In genomic region chr15:74322558-74323180, GRCh38 we compare ENCODE assay signal across 9 cellular contexts. TPM values are rescaled to one million over a fixed set of nuclear protein-coding genes. Genes with fewer than 3 reads are reported as not detected.
DNase-seq lines count a peak whose midpoint lies in the region; ATAC-seq, FAIRE-seq and TF ChIP-seq lines count a peak whose summit lies in the region.
"Had no signal": no experiment of that assay in that cellular context is flagged by ENCODE, and none has a peak within 500 bp of the region (broad histone marks: within the 10 kb centered on the region; RNA-seq: fewer than 3 reads in every experiment).

No MANE protein-coding gene starts in this region.

- H3K9me3 ChIP-seq in ovary = no peaks in the 10 kb centered on the region
- H3K9me3 ChIP-seq in upper lobe of right lung = no peaks in the 10 kb centered on the region

- peak; percentile 5 for TF ChIP-seq POLR2A in ovary (IDR thresholded peaks at IDR 0.05)

- H3K4me1 ChIP-seq in ovary (ENCODE audit: insufficient read depth) (peaks cover 23% of the 10 kb centered on the region), upper lobe of right lung (no peaks in the 10 kb centered on the region)

- no peak for TF ChIP-seq EP300 in ovary (IDR thresholded peaks at IDR 0.05)

- DNase-seq in D721Med (ENCODE audit: insufficient read length, low spot score) = no peak
- peak; percentile 89 for DNase-seq in HuH-7 (ENCODE audit: low spot score)
- DNase-seq in SHP77 treated with DMSO at 0.1 percent for 48 hours (lab: John Stamatoyannopoulos, UW) = peak; percentile 24
- peak; percentile 26 for DNase-seq in activated T-helper 9 cell treated with anti-CD3 and anti-CD28 coated beads, Interleukin-2, amount 50 U/mL, for 16 hours (ENCODE audit: low read depth)
- DNase-seq in foreskin fibroblast = peak; percentile 41 to 83
- peak; percentile 75 to 87 (median 83) for DNase-seq in ovary
- DNase-seq in upper lobe of right lung = peak; percentile 77

- peak; percentile 96 for TF ChIP-seq CTCF in D721Med (IDR thresholded peaks at IDR 0.05; ENCODE audit: insufficient read depth, missing control alignments)
- peak; percentile 77 for TF ChIP-seq CTCF in foreskin fibroblast (IDR thresholded peaks at IDR 0.05; ENCODE audit: low read depth, low read length)
- TF ChIP-seq CTCF in ovary (IDR thresholded peaks at IDR 0.05) = peak; percentile 69 to 90 (median 89)
- peak; percentile 80 for TF ChIP-seq CTCF in upper lobe of right lung (IDR thresholded peaks at IDR 0.05)

- 26 to 31% (median 30%) methylated on average over 6 of the region's 6 CpGs for WGBS in ovary, 3 donors

- H3K36me3 ChIP-seq in ovary (no peaks in the 10 kb centered on the region), upper lobe of right lung (no peaks in the 10 kb centered on the region)

- H3K27ac ChIP-seq in ovary (no peak overlapping the region), upper lobe of right lung (no peak overlapping the region)
- H3K27ac ChIP-seq: SK-N-MC had no signal

- no peaks in the 10 kb centered on the region for H3K27me3 ChIP-seq in ovary
- H3K27me3 ChIP-seq in upper lobe of right lung = no peaks in the 10 kb centered on the region

- intact Hi-C loops in ovary (cut with DNase I) = loop anchor here in 3 of 4 donors (2.0 to 10.0 kb wide), 6 partner anchors 194 to 350 kb away; no protein-coding TSS in a partner anchor
- intact Hi-C loops in upper lobe of right lung (cut with DNase I) = no loop called here

- FAIRE-seq in D721Med (lab: Jason Lieb, UNC) = no peak

- ATAC-seq in upper lobe of right lung = peak; percentile 81
- ATAC-seq in HG03432 (IDR thresholded peaks at IDR 0.05; ENCODE audit: unreplicated experiment) = no peak

- no peak overlapping the region for H3K4me3 ChIP-seq in foreskin fibroblast (ENCODE audit: low read depth in 1 of 2, low read length in 2 of 2)
- H3K4me3 ChIP-seq in ovary = no peak overlapping the region
- no peak overlapping the region for H3K4me3 ChIP-seq in upper lobe of right lung
- H3K4me3 ChIP-seq: SK-N-MC had no signal

RNA-seq across cellular contexts. Expression of gene CYP11A1, which starts 44.8 kb away (rescaled TPM):
- total RNA-seq in ovary = 10 to 100 TPM; 19.9 to 61.3 (median 32.3) TPM
- polyA plus RNA-seq in ovary = 1,000 to 10,000 TPM in 1 of 2 donors, 10 to 100 TPM in 1; 30.1 to 1,902 TPM
- 1.1 TPM for total RNA-seq in upper lobe of right lung
